16 cellular contexts compared by ENCODE assay signal in the genomic region with DNA sequence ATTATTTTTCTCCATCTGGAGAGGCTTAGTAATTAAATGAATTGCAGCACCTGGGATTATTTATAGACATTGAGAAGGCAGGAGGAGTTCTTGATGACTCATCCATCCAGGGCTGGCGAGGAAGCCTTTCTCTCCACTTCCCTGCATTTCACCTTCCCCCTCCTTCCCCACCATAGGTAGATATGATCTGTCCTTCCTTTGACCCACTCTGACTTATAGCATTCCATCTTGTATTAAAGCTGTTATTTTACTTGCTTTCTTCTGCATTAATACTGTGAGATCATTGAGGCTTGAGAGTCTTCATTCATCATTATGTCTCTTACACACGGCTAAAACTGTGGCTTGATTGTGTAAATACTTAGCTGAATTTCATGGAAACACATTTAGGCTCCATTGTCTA.
A peak's percentile ranks its signal among the peaks of the same experiment; 100 is the strongest.
DNase-seq lines count a peak whose midpoint lies in the region; ATAC-seq, FAIRE-seq and TF ChIP-seq lines count a peak whose summit lies in the region.
"Had no signal": no experiment of that assay in that cellular context is flagged by ENCODE, and none has a peak within 500 bp of the region (broad histone marks: within the 10 kb centered on the region; RNA-seq: fewer than 3 reads in every experiment).

No MANE protein-coding gene starts in this region.

- peaks cover 8% of the 10 kb centered on the region for H3K4me1 ChIP-seq in keratinocyte (ENCODE audit: control insufficient read depth, extremely low read depth, insufficient read depth, low read length)

- no peaks in the 10 kb centered on the region for H3K27me3 ChIP-seq in keratinocyte (ENCODE audit: control insufficient read depth, extremely low read depth, insufficient read depth, low read length)

- no peaks in the 10 kb centered on the region for H3K9me3 ChIP-seq in keratinocyte (ENCODE audit: control insufficient read depth, low read depth, low read length)
- H3K9me3 ChIP-seq: thoracic aorta had no signal

- H3K9ac ChIP-seq in keratinocyte (ENCODE audit: control insufficient read depth, extremely low read depth, insufficient read depth, low read length), result no peak overlapping the region
- H3K9ac ChIP-seq: parathyroid adenoma had no signal

- no peak overlapping the region for H2AFZ ChIP-seq in keratinocyte (ENCODE audit: control insufficient read depth, low read length)
- H2AFZ ChIP-seq: parathyroid adenoma had no signal

- peak overlapping the region; percentile 18 for H3K4me2 ChIP-seq in keratinocyte (ENCODE audit: control insufficient read depth, extremely low read depth, insufficient read depth, low read depth, low read length)

- H3K36me3 ChIP-seq in keratinocyte (ENCODE audit: control insufficient read depth in 2 of 2, extremely low read depth in 1 of 2, insufficient read depth in 2 of 2, low read length in 2 of 2), result no peaks in the 10 kb centered on the region
- H3K36me3 ChIP-seq: thoracic aorta had no signal

- FAIRE-seq in H54 (lab: Jason Lieb, UNC) (peak; percentile 76), RCC 7860 (lab: Jason Lieb, UNC) (peak; percentile 71), keratinocyte (lab: Jason Lieb, UNC) (peak; percentile 78)

- no peak overlapping the region for H3K4me3 ChIP-seq in keratinocyte (ENCODE audit: control insufficient read depth in 2 of 3, extremely low read depth in 1 of 3, insufficient read depth in 2 of 3, low read depth in 1 of 3, low read length in 3 of 3)
- H3K4me3 ChIP-seq: thoracic aorta had no signal

- no peak overlapping the region for H3K27ac ChIP-seq in keratinocyte (ENCODE audit: control insufficient read depth, insufficient read depth, low read length)
- H3K27ac ChIP-seq: parathyroid adenoma, thoracic aorta had no signal

- dilution Hi-C loops in keratinocyte (cut with MboI; ENCODE audit: extremely low pct_ligation_motif_present, low sequenced_read_pairs), result no loop called here

- H3K79me2 ChIP-seq in keratinocyte (ENCODE audit: control insufficient read depth, insufficient read depth, low read length), result no peaks in the 10 kb centered on the region

- TF ChIP-seq CTCF in keratinocyte (optimal IDR thresholded peaks at IDR 0.05 in 1 of 3, IDR thresholded peaks at IDR 0.05 in 1 of 3, conservative IDR thresholded peaks at IDR 0.05 in 1 of 3; ENCODE audit: extremely low read depth in 1 of 3, insufficient read depth in 2 of 3, low read length in 3 of 3), result no peak

- DNase-seq in COR-L47 (lab: John Stamatoyannopoulos, UW) (peak; percentile 0), H54 (ENCODE audit: insufficient read length, low spot score) (no peak), RCC 7860 (ENCODE audit: low spot score) (peak; percentile 39), keratinocyte (ENCODE audit: low read depth, low spot score) (peak; percentile 17), GOT3 (lab: John Stamatoyannopoulos, UW) (no peak), HEK293T (ENCODE audit: extremely low spot score) (no peak)
- DNase-seq: activated CD8-positive, alpha-beta memory T cell treated with anti-CD3 and anti-CD28 coated beads, Interleukin-2, amount 10 ng/mL, durations not matched to agents 7 days and 5 days; activated naive CD4-positive, alpha-beta T cell treated with anti-CD3 and anti-CD28 coated beads for 36 hours; islet precursor cell; NCI-H187 treated with DMSO at 0.1 percent for 48 hours; OCI-M1 had no signal

- CTCF ChIA-PET in HEK293T (lab: Yijun Ruan, JAX), result interaction anchor here (0.6 kb wide), 1 partner anchor 399 kb away, joined by 3 read pairs; no protein-coding TSS in a partner anchor

- no peaks in the 10 kb centered on the region for H4K20me1 ChIP-seq in keratinocyte (ENCODE audit: control insufficient read depth, extremely low read depth, insufficient read depth, low read length)

- no peaks in the 10 kb centered on the region for H3K9me1 ChIP-seq in keratinocyte (ENCODE audit: control insufficient read depth, extremely low read depth, insufficient read depth, low read length)

- no peak for TF ChIP-seq POLR2A in H54 (IDR thresholded peaks at IDR 0.05; ENCODE audit: low read depth, low read length)

- POLR2A ChIA-PET in HEK293T (lab: Yijun Ruan, JAX), result no interaction called here

- ATAC-seq in HG02623 (IDR thresholded peaks at IDR 0.05; ENCODE audit: unreplicated experiment), result no peak
- ATAC-seq in GM21390 (IDR thresholded peaks at IDR 0.05; ENCODE audit: unreplicated experiment), result no peak
- ATAC-seq: activated CD8-positive, alpha-beta memory T cell treated with anti-CD3 and anti-CD28 coated beads, Interleukin-2, amount 10 ng/mL, durations not matched to agents 7 days and 5 days; WTC11 had no signal

TF ChIP-seq in HEK293T, 16 proteins besides CTCF, POLR2A, EP300 and RAD21:
- no peak for TF ChIP-seq PKNOX1 (IDR thresholded peaks at IDR 0.05)
- no peak for TF ChIP-seq FOXK2 (IDR thresholded peaks at IDR 0.05)
- no peak for TF ChIP-seq CTBP1 (IDR thresholded peaks at IDR 0.05; ENCODE audit: borderline replicate concordance)
- TF ChIP-seq TARDBP (IDR thresholded peaks at IDR 0.05), result no peak
- TF ChIP-seq LEF1 (IDR thresholded peaks at IDR 0.05; ENCODE audit: borderline replicate concordance), result no peak
- TF ChIP-seq ELF4 (IDR thresholded peaks at IDR 0.05), result no peak
- TF ChIP-seq FOXA1 (IDR thresholded peaks at IDR 0.05), result no peak
- no peak for TF ChIP-seq ZNF384 (IDR thresholded peaks at IDR 0.05)
- no peak for TF ChIP-seq SUZ12 (IDR thresholded peaks at IDR 0.05)
- no peak for TF ChIP-seq BHLHE40 (IDR thresholded peaks at IDR 0.05; ENCODE audit: borderline replicate concordance)

Comparison
In these comparisons a context has a peak if more than half of its experiments do, and no peak if none do; other contexts are left out.
1. DNase-seq: peak in COR-L47 (single experiment), RCC 7860 (single experiment) and keratinocyte (single experiment); none in H54 (single experiment), GOT3 (single experiment) and HEK293T (single experiment).